ENCODE assay signal across 33 cellular contexts in genomic region chr17:68831170-68831569, GRCh38.
"Had no signal": no experiment of that assay in that cellular context is flagged by ENCODE, and none has a peak within 500 bp of the region (broad histone marks: within the 10 kb centered on the region; RNA-seq: fewer than 3 reads in every experiment).

No MANE protein-coding gene starts in this region.

- FAIRE-seq: astrocyte, TTC549 had no signal

- DNase-seq: activated B cell treated with CpG ODN at 0.5 μM for 24 hours; activated CD4-positive, alpha-beta memory T cell treated with anti-CD3 and anti-CD28 coated beads for 36 hours; activated CD4-positive, alpha-beta T cell treated with anti-CD3 and anti-CD28 coated beads for 4 hours; activated CD4-positive, alpha-beta T cell treated with anti-CD3 and anti-CD28 coated beads, Interleukin-2, amount 10 ng/mL, durations not matched to agents 24 days and 14 days; activated CD4-positive, alpha-beta T cell treated with anti-CD3 and anti-CD28 coated beads, Interleukin-2, amount 50 U/mL, for 1 hour; activated CD4-positive, alpha-beta T cell treated with anti-CD3 and anti-CD28 coated beads, Interleukin-2, amount 50 U/mL, for 4 hours; activated CD4-positive, CD25-positive, alpha-beta regulatory T cell treated with anti-CD3 and anti-CD28 coated beads, Interleukin-2, amount 50 U/mL, for 72 hours; activated CD8-positive, alpha-beta memory T cell treated with anti-CD3 and anti-CD28 coated beads, Interleukin-2, amount 50 U/mL, for 4 hours; activated CD8-positive, alpha-beta T cell treated with anti-CD3 and anti-CD28 coated beads for 36 hours; activated effector memory CD4-positive, alpha-beta T cell treated with anti-CD3 and anti-CD28 coated beads, Interleukin-2, amount 50 U/mL, for 16 hours; activated gamma-delta T cell treated with Interleukin-2 at 50 U/mL for 16 hours; activated naive CD4-positive, alpha-beta T cell; activated naive CD4-positive, alpha-beta T cell treated with anti-CD3 and anti-CD28 coated beads for 36 hours; activated naive CD4-positive, alpha-beta T cell treated with anti-CD3 and anti-CD28 coated beads, Interleukin-2, amount 50 U/mL, for 16 hours; activated naive CD8-positive, alpha-beta T cell treated with anti-CD3 and anti-CD28 coated beads for 36 hours; activated T-cell treated with anti-CD3 and anti-CD28 coated beads for 4 hours; activated T-cell treated with anti-CD3 and anti-CD28 coated beads, Interleukin-2, amount 50 U/mL, for 1 hour; activated T-cell treated with anti-CD3 and anti-CD28 coated beads, Interleukin-2, amount 50 U/mL, for 4 hours; activated T-cell treated with anti-CD3 and anti-CD28 coated beads, Interleukin-2, amount 50 U/mL, for 72 hours; adrenal gland; amniotic stem cell; aorta; body of pancreas; brain microvascular endothelial cell; central memory CD4-positive, alpha-beta T cell; T-helper 2 cell; T-helper 9 cell had no signal

- H3K4me3 ChIP-seq: adrenal gland, body of pancreas, breast epithelium had no signal

- H3K36me3 ChIP-seq: adrenal gland, brain microvascular endothelial cell, breast epithelium had no signal

- ATAC-seq: activated CD8-positive, alpha-beta T cell treated with anti-CD3 and anti-CD28 coated beads for 36 hours; activated naive CD4-positive, alpha-beta T cell treated with anti-CD3 and anti-CD28 coated beads, Interleukin-2, amount 50 U/mL, for 72 hours; activated T-cell treated with anti-CD3 and anti-CD28 coated beads, Interleukin-2, amount 50 U/mL, for 4 hours; activated T-cell treated with anti-CD3 and anti-CD28 coated beads, Interleukin-2, amount 50 U/mL, for 72 hours; activated T-helper 17 cell treated with anti-CD3 and anti-CD28 coated beads, Interleukin-2, amount 50 U/mL, for 72 hours; body of pancreas had no signal

- H3K27ac ChIP-seq: body of pancreas, brain microvascular endothelial cell, breast epithelium, VCaP had no signal

- H3K9me3 ChIP-seq: adrenal gland, body of pancreas, breast epithelium had no signal

- H3K4me1 ChIP-seq: body of pancreas, breast epithelium had no signal

- H3K27me3 ChIP-seq: adrenal gland, body of pancreas, brain microvascular endothelial cell, breast epithelium had no signal
